In genomic region chr3:9770276-9770812, GRCh38 we compare ENCODE assay signal across 8 cellular contexts. TPM values are rescaled to one million over a fixed set of nuclear protein-coding genes. Genes with fewer than 3 reads are reported as not detected.
DNase-seq lines count a peak whose midpoint lies in the region; ATAC-seq lines count a peak whose summit lies in the region.

No MANE protein-coding gene starts in this region.

- 7% methylated on average over 15 of the region's 15 CpGs for WGBS in urinary bladder

- peak overlapping the region in 1 of 2 donors; percentile 73 for H3K27ac Mint-ChIP-seq in effector memory CD8-positive, alpha-beta T cell

- H3K36me3 Mint-ChIP-seq in effector memory CD8-positive, alpha-beta T cell (ENCODE audit: insufficient read depth), result peaks cover 3% of the 10 kb centered on the region

- H3K27me3 Mint-ChIP-seq in effector memory CD8-positive, alpha-beta T cell, result no peaks in the 10 kb centered on the region

- H3K27ac ChIP-seq in urinary bladder (ENCODE audit: low read depth), result peak overlapping the region; percentile 81

- peaks cover 21 to 23% of the 10 kb centered on the region in 2 donors for H3K4me1 Mint-ChIP-seq in effector memory CD8-positive, alpha-beta T cell (ENCODE audit: low read depth in 2 of 2)

- no peak for ATAC-seq in effector memory CD8-positive, alpha-beta T cell (replicated peaks)
- no peak for ATAC-seq in HG02870 (IDR thresholded peaks at IDR 0.05; ENCODE audit: unreplicated experiment)
- ATAC-seq in GM18861 (IDR thresholded peaks at IDR 0.05; ENCODE audit: unreplicated experiment), result no peak

- H3K4me3 ChIP-seq in urinary bladder (ENCODE audit: low read depth, low read length), result peak overlapping the region; percentile 61

- peak overlapping the region; percentile 44 to 47 for H3K4me3 Mint-ChIP-seq in effector memory CD8-positive, alpha-beta T cell

- no peaks in the 10 kb centered on the region for H3K9me3 Mint-ChIP-seq in effector memory CD8-positive, alpha-beta T cell

- peaks cover 4% of the 10 kb centered on the region for H3K4me1 ChIP-seq in urinary bladder (ENCODE audit: insufficient read depth)

- DNase-seq in AG20443 (ENCODE audit: low spot score) (peak; percentile 36), NCI-H2196 (lab: John Stamatoyannopoulos, UW; ENCODE audit: unreplicated experiment) (peak; percentile 41), midbrain (lab: John Stamatoyannopoulos, UW) (peak; percentile 54), foreskin melanocyte (no peak)
- DNase-seq in effector memory CD8-positive, alpha-beta T cell, result no peak

- H3K36me3 ChIP-seq in urinary bladder (ENCODE audit: insufficient read depth), result no peaks in the 10 kb centered on the region

RNA-seq across cellular contexts. Expression of gene CAMK1, which starts 0.6 kb away (rescaled TPM):
- total RNA-seq in urinary bladder, result 28.7 TPM
- polyA plus RNA-seq in urinary bladder, result 42.2 TPM

RNA-seq across cellular contexts. Expression of gene OGG1, which starts 20.6 kb away (rescaled TPM):
- 32.1 TPM for total RNA-seq in urinary bladder
- 23.7 TPM for polyA plus RNA-seq in urinary bladder

RNA-seq across cellular contexts. Expression of gene TADA3, which starts 21.9 kb away (rescaled TPM):
- 33.2 TPM for total RNA-seq in urinary bladder
- polyA plus RNA-seq in urinary bladder, result 67.9 TPM

RNA-seq across cellular contexts. Expression of gene ARPC4, which starts 22.5 kb away (rescaled TPM):
- total RNA-seq in urinary bladder, result 75.6 TPM
- 128 TPM for polyA plus RNA-seq in urinary bladder

RNA-seq across cellular contexts. Expression of gene BRPF1, which starts 38.8 kb away (rescaled TPM):
- total RNA-seq in urinary bladder, result 11.0 TPM
- 13.8 TPM for polyA plus RNA-seq in urinary bladder

Comparison
In these comparisons a context has a peak if more than half of its experiments do, and no peak if none do; other contexts are left out.
1. DNase-seq: peak in AG20443 (single experiment), NCI-H2196 (single experiment) and midbrain (single experiment); none in effector memory CD8-positive, alpha-beta T cell (0 of 3) and foreskin melanocyte (single experiment).